ENCODE assay signal across 15 cellular contexts in genomic region chr2:58923869-58924268, GRCh38.
DNase-seq lines count a peak whose midpoint lies in the region; FAIRE-seq and TF ChIP-seq lines count a peak whose summit lies in the region.
"Had no signal": no experiment of that assay in that cellular context is flagged by ENCODE, and none has a peak within 500 bp of the region (broad histone marks: within the 10 kb centered on the region; RNA-seq: fewer than 3 reads in every experiment).

No MANE protein-coding gene starts in this region.

- TF ChIP-seq CTCF in A673 (conservative IDR thresholded peaks at IDR 0.05; ENCODE audit: low read depth, low read length) (no peak), foreskin fibroblast (IDR thresholded peaks at IDR 0.05; ENCODE audit: low read depth, low read length) (no peak)

- H3K4me1 ChIP-seq in A673 (ENCODE audit: insufficient read depth, low read length, poor library complexity, severe bottlenecking) = no peaks in the 10 kb centered on the region

- DNase-seq in A673 (ENCODE audit: low spot score) = peak; percentile 23
- peak; percentile 91 for DNase-seq in H4 (ENCODE audit: low spot score)
- DNase-seq in SW480 (ENCODE audit: low spot score) = peak; percentile 99
- DNase-seq in foreskin fibroblast = peak; percentile 84 to 97
- no peak for DNase-seq in foreskin melanocyte
- no peak for DNase-seq in GM12892 (ENCODE audit: insufficient read length)
- no peak for DNase-seq in H54 (ENCODE audit: insufficient read length, low spot score)
- DNase-seq in mucosa of gallbladder (ENCODE audit: low spot score) = no peak
- DNase-seq: activated CD4-positive, alpha-beta T cell treated with anti-CD3 and anti-CD28 coated beads, Interleukin-2, amount 50 U/mL, for 4 hours; activated effector memory CD4-positive, alpha-beta T cell treated with Interleukin-2 at 50 U/mL for 16 hours; NCI-H1105; NCI-H524 treated with DMSO at 0.1 percent for 48 hours; posterior cingulate gyrus; stimulated activated CD4-positive, alpha-beta T cell treated with anti-CD3 and anti-CD28 coated beads, Interleukin-1b, Interleukin-23, amount 100 ng/mL, for 48 hours had no signal

- CTCF ChIA-PET in A673 (lab: Charles Lee) = no interaction called here

- POLR2A ChIA-PET in A673 (lab: Charles Lee; ENCODE audit: low non-redundant PET) = no interaction called here

- no peaks in the 10 kb centered on the region for H3K36me3 ChIP-seq in A673 (ENCODE audit: insufficient read depth, low read length, poor library complexity, severe bottlenecking)
- H3K36me3 ChIP-seq: HAP-1 had no signal

- H3K4me3 ChIP-seq in A673 (ENCODE audit: low read depth, low read length, poor library complexity, severe bottlenecking) (no peak overlapping the region), foreskin fibroblast (ENCODE audit: low read depth in 1 of 2, low read length in 2 of 2) (no peak overlapping the region)
- H3K4me3 ChIP-seq: HAP-1 had no signal

- no peak overlapping the region for H3K27ac ChIP-seq in A673 (ENCODE audit: low read depth, low read length, poor library complexity, severe bottlenecking)

- no peaks in the 10 kb centered on the region for H3K9me3 ChIP-seq in A673 (ENCODE audit: low read depth, low read length, poor library complexity, severe bottlenecking)
- H3K9me3 ChIP-seq: HAP-1 had no signal

- TF ChIP-seq POLR2A in GM12892 (IDR thresholded peaks at IDR 0.05; ENCODE audit: low read depth, low read length) = no peak
- no peak for TF ChIP-seq POLR2A in H54 (IDR thresholded peaks at IDR 0.05; ENCODE audit: low read depth, low read length)

- BruUV-seq in A673 (replicated peaks; lab: Mats Ljungman, UMichigan) = no TSS peak

- no peak for FAIRE-seq in GM12892 (lab: Jason Lieb, UNC)
- FAIRE-seq in H54 (lab: Jason Lieb, UNC) = no peak

- no peaks in the 10 kb centered on the region for H3K27me3 ChIP-seq in A673 (replicated peaks; ENCODE audit: insufficient read depth, low read depth, low read length, poor library complexity)

- intact Hi-C loops in A673 (cut with micrococcal nuclease; ENCODE audit: unreplicated experiment) = no loop called here

Comparison
In these comparisons a context has a peak if more than half of its experiments do, and no peak if none do; other contexts are left out.
1. DNase-seq: peak in A673 (single experiment), H4 (single experiment), SW480 (single experiment) and foreskin fibroblast (2 of 2); none in foreskin melanocyte (single experiment), GM12892 (single experiment), H54 (single experiment) and mucosa of gallbladder (single experiment).